18 cellular contexts compared by ENCODE assay signal in the genomic region with DNA sequence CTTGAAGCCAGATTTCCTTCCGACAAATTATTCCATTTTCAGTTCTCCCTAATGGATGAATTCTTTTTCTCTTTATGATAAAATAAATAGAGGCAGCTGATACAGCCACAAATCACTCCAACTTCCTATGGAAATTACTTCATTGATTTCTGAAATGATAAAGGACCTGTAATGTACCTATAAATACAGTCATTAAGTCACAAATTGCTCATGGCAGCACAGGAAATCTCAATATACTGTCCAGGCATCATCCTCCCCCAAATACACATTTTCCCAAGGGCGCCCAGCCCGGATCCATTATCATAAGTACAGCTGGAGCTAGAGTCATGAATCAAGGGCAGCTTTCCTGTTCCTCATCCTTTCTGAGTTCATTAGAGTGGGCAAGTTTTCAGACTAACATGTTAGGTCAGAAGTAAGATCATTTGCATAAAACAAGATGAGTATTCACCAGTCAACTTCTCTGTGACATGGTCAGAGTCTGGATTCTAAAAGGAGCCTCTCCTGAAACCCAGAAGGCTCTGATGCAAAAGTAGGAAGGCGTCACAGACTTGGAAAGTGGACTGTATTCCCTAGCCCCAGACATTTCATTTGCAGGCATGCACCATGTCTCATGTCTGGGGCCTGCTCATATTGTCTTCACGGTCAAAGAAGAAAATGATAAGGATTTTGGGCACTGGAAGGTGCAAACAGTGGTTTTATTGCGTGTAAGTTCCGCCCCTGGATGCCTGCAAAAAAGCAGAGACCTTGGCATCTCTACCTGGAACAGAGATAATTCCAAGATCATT.
"Had no signal": no experiment of that assay in that cellular context is flagged by ENCODE, and none has a peak within 500 bp of the region (broad histone marks: within the 10 kb centered on the region; RNA-seq: fewer than 3 reads in every experiment).

No MANE protein-coding gene starts in this region.

- H3K9me3 Mint-ChIP-seq: activated B cell treated with CpG ODN at 0.5 μM for 24 hours; activated CD4-positive, alpha-beta T cell treated with anti-CD3 and anti-CD28 coated beads, Interleukin-2, amount 10 ng/mL, durations not matched to agents 24 days and 14 days; naive B cell; stimulated activated memory B cell treated with anti-CD40 and anti-IgM and Interleukin-4, amounts not matched to agents 10 μg/mL and 1 μg/mL and 100 μg/mL, for 72 hours had no signal

- DNase-seq: activated B cell treated with CpG ODN at 0.5 μM for 24 hours; activated CD4-positive, alpha-beta T cell treated with anti-CD3 and anti-CD28 coated beads, Interleukin-2, amount 10 ng/mL, durations not matched to agents 24 days and 14 days; activated naive CD4-positive, alpha-beta T cell treated with Interleukin-2 at 50 U/mL for 16 hours; central memory CD4-positive, alpha-beta T cell; effector CD8-positive, alpha-beta T cell; hippocampal formation; kidney glomerular epithelial cell; lower lobe of right lung; naive B cell; right lobe of liver; stimulated activated CD4-positive, alpha-beta T cell treated with anti-CD3 and anti-CD28 coated beads, Interleukin-1b, Interleukin-23, amount 100 ng/mL, for 48 hours; T-helper 17 cell; transverse colon had no signal

- H3K4me1 Mint-ChIP-seq: activated B cell treated with CpG ODN at 0.5 μM for 24 hours; activated CD4-positive, alpha-beta T cell treated with anti-CD3 and anti-CD28 coated beads, Interleukin-2, amount 10 ng/mL, durations not matched to agents 24 days and 14 days; naive B cell; stimulated activated memory B cell treated with anti-CD40 and anti-IgM and Interleukin-4, amounts not matched to agents 10 μg/mL and 1 μg/mL and 100 μg/mL, for 72 hours had no signal

- FAIRE-seq: astrocyte had no signal

- H3K36me3 Mint-ChIP-seq: naive B cell; stimulated activated memory B cell treated with anti-CD40 and anti-IgM and Interleukin-4, amounts not matched to agents 10 μg/mL and 1 μg/mL and 100 μg/mL, for 72 hours had no signal

- H3K36me3 ChIP-seq: gastroesophageal sphincter, lower lobe of right lung, neutrophil, right lobe of liver, transverse colon had no signal

- H3K4me3 Mint-ChIP-seq: activated B cell treated with CpG ODN at 0.5 μM for 24 hours; activated CD4-positive, alpha-beta T cell treated with anti-CD3 and anti-CD28 coated beads, Interleukin-2, amount 10 ng/mL, durations not matched to agents 24 days and 14 days; naive B cell; stimulated activated memory B cell treated with anti-CD40 and anti-IgM and Interleukin-4, amounts not matched to agents 10 μg/mL and 1 μg/mL and 100 μg/mL, for 72 hours; T-helper 17 cell had no signal

- H3K27ac Mint-ChIP-seq: activated B cell treated with CpG ODN at 0.5 μM for 24 hours; activated CD4-positive, alpha-beta T cell treated with anti-CD3 and anti-CD28 coated beads, Interleukin-2, amount 10 ng/mL, durations not matched to agents 24 days and 14 days; stimulated activated memory B cell treated with anti-CD40 and anti-IgM and Interleukin-4, amounts not matched to agents 10 μg/mL and 1 μg/mL and 100 μg/mL, for 72 hours; T-helper 17 cell had no signal

- H3K27me3 Mint-ChIP-seq: activated B cell treated with CpG ODN at 0.5 μM for 24 hours; naive B cell; stimulated activated memory B cell treated with anti-CD40 and anti-IgM and Interleukin-4, amounts not matched to agents 10 μg/mL and 1 μg/mL and 100 μg/mL, for 72 hours had no signal

- H3K27me3 ChIP-seq: gastroesophageal sphincter, neutrophil, right lobe of liver, transverse colon had no signal

- H3K4me3 ChIP-seq: coronary artery, gastroesophageal sphincter, lower lobe of right lung, right lobe of liver, transverse colon had no signal
